ENCODE assay signal across 9 cellular contexts in the genomic region with DNA sequence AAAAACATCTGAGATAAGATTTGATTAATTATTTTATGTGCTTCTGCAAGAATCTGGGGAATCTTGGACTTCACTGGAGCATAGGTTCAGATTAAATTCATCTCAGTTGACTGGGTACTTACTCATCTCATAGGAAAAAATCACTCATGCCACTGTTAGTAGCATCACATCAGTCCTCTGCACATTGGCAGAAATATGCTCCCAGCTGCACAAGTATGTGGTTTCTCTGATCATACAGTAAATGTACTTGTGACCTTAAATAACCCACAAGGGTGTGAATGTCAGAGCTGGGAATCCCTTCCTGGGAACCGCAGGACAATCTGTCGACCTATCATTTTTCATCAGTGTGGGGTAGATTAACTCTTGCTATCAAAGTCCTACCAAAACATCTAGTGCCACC.
DNase-seq lines count a peak whose midpoint lies in the region; ATAC-seq, FAIRE-seq and TF ChIP-seq lines count a peak whose summit lies in the region.
"Had no signal": no experiment of that assay in that cellular context is flagged by ENCODE, and none has a peak within 500 bp of the region (broad histone marks: within the 10 kb centered on the region; RNA-seq: fewer than 3 reads in every experiment).

No MANE protein-coding gene starts in this region.

- no peak overlapping the region for H2AFZ ChIP-seq in astrocyte (ENCODE audit: low read depth, low read length)

- H3K27me3 ChIP-seq in astrocyte (ENCODE audit: insufficient read depth, low read length) (no peaks in the 10 kb centered on the region), skeletal muscle satellite cell (ENCODE audit: control insufficient read depth, insufficient read depth, low read length) (no peaks in the 10 kb centered on the region)

- FAIRE-seq in astrocyte (lab: Jason Lieb, UNC): peak; percentile 58

- ATAC-seq in HG02885 (IDR thresholded peaks at IDR 0.05; ENCODE audit: poor library complexity, unreplicated experiment) (no peak), GM21360 (IDR thresholded peaks at IDR 0.05; ENCODE audit: unreplicated experiment) (no peak)

- H3K4me2 ChIP-seq in astrocyte (ENCODE audit: low read length) (peak overlapping the region; percentile 9), skeletal muscle satellite cell (ENCODE audit: low read length) (peak overlapping the region; percentile 26)

- H3K79me2 ChIP-seq in astrocyte (ENCODE audit: insufficient read depth, low read length): no peaks in the 10 kb centered on the region

- no peaks in the 10 kb centered on the region for H3K36me3 Mint-ChIP-seq in astrocyte (ENCODE audit: low read depth, unreplicated experiment)

- no peaks in the 10 kb centered on the region for H3K9me3 ChIP-seq in astrocyte (ENCODE audit: insufficient read depth, low read depth, low read length)
- H3K9me3 ChIP-seq in skeletal muscle satellite cell (replicated peaks; ENCODE audit: low read length): no peaks in the 10 kb centered on the region

- H3K9me3 Mint-ChIP-seq in astrocyte (ENCODE audit: unreplicated experiment): no peaks in the 10 kb centered on the region
- H3K9me3 Mint-ChIP-seq: H9 had no signal

- peak overlapping the region; percentile 4 for H3K27ac ChIP-seq in astrocyte (ENCODE audit: low read depth, low read length)

- no peak for TF ChIP-seq CTCF in astrocyte (IDR thresholded peaks at IDR 0.05; ENCODE audit: insufficient read depth, low read depth, low read length)

- H3K9ac ChIP-seq in astrocyte (ENCODE audit: low read length): no peak overlapping the region
- no peak overlapping the region for H3K9ac ChIP-seq in skeletal muscle satellite cell (ENCODE audit: low read depth, low read length)

- H3K4me1 ChIP-seq in astrocyte (ENCODE audit: insufficient read depth, low read length) (peaks cover 20% of the 10 kb centered on the region), skeletal muscle satellite cell (ENCODE audit: control insufficient read depth, insufficient read depth, low read length) (peaks cover 44% of the 10 kb centered on the region)

- H3K27ac Mint-ChIP-seq in astrocyte (ENCODE audit: unreplicated experiment): peak overlapping the region; percentile 5
- H3K27ac Mint-ChIP-seq: H9 had no signal

- no peaks in the 10 kb centered on the region for H4K20me1 ChIP-seq in astrocyte (ENCODE audit: insufficient read depth, low read length)

- H3K36me3 ChIP-seq in astrocyte (ENCODE audit: insufficient read depth, low read length) (no peaks in the 10 kb centered on the region), skeletal muscle satellite cell (ENCODE audit: insufficient read depth, low read length) (no peaks in the 10 kb centered on the region)

- H3K27me3 Mint-ChIP-seq in astrocyte (ENCODE audit: low read depth, unreplicated experiment): no peaks in the 10 kb centered on the region

- peak; percentile 16 for DNase-seq in activated T-cell treated with anti-CD3 and anti-CD28 coated beads for 48 hours (ENCODE audit: low read depth)
- no peak for DNase-seq in activated T-cell treated with anti-CD3 and anti-CD28 coated beads for 4 hours
- peak; percentile 43 for DNase-seq in NCI-H2171 (lab: John Stamatoyannopoulos, UW)
- peak; percentile 96 for DNase-seq in astrocyte (ENCODE audit: low read depth)
- no peak for DNase-seq in islet precursor cell
- DNase-seq: H9 had no signal

- H3K4me1 Mint-ChIP-seq in astrocyte (ENCODE audit: low read depth, unreplicated experiment): peaks cover 26% of the 10 kb centered on the region
- H3K4me1 Mint-ChIP-seq: H9 had no signal

- H3K4me3 Mint-ChIP-seq in astrocyte (ENCODE audit: unreplicated experiment): no peak overlapping the region
- H3K4me3 Mint-ChIP-seq: H9 had no signal

- H3K4me3 ChIP-seq in astrocyte (ENCODE audit: insufficient read depth, low read depth, low read length): no peak overlapping the region
- no peak overlapping the region for H3K4me3 ChIP-seq in skeletal muscle satellite cell (ENCODE audit: low read length)

Comparison
In these comparisons a context has a peak if more than half of its experiments do, and no peak if none do; other contexts are left out.
1. DNase-seq: peak in activated T-cell treated with anti-CD3 and anti-CD28 coated beads for 48 hours (single experiment), NCI-H2171 (single experiment) and astrocyte (single experiment); none in activated T-cell treated with anti-CD3 and anti-CD28 coated beads for 4 hours (single experiment) and islet precursor cell (single experiment).